In genomic region chr3:143165612-143166285, GRCh38 we compare ENCODE assay signal across 9 cellular contexts. TPM values are rescaled to one million over a fixed set of nuclear protein-coding genes. Genes with fewer than 3 reads are reported as not detected.
DNase-seq lines count a peak whose midpoint lies in the region; ATAC-seq and TF ChIP-seq lines count a peak whose summit lies in the region.
"Not testable (repeated sequence)": the region's sequence is repeated elsewhere in the genome, so short reads cannot be mapped to it uniquely, and the experiment has no call there.
"Had no signal": no experiment of that assay in that cellular context is flagged by ENCODE, and none has a peak within 500 bp of the region (broad histone marks: within the 10 kb centered on the region; RNA-seq: fewer than 3 reads in every experiment).

No MANE protein-coding gene starts in this region.

- H3K36me3 ChIP-seq in SK-N-SH (replicated peaks in 1 of 2; ENCODE audit: control insufficient read depth in 1 of 2, insufficient read depth in 2 of 2, low read length in 1 of 2); heart right ventricle: not testable (repeated sequence)

- intact Hi-C loops in heart right ventricle (cut with DNase I): not testable (repeated sequence)

- H3K4me1 ChIP-seq in SK-N-SH (ENCODE audit: control insufficient read depth in 1 of 2, insufficient read depth in 2 of 2, low read depth in 1 of 2, low read length in 1 of 2): not testable (repeated sequence)
- peaks cover 0 to 61% (median 0%) of the 10 kb centered on the region in 9 donors for H3K4me1 ChIP-seq in heart right ventricle

- not testable (repeated sequence) for H3K36me3 Mint-ChIP-seq in activated naive CD4-positive, alpha-beta T cell treated with anti-CD3 and anti-CD28 coated beads, Interleukin-2, amount 50 U/mL, for 72 hours

- H4K20me1 ChIP-seq in SK-N-SH (ENCODE audit: insufficient read depth): not testable (repeated sequence)

- not testable (repeated sequence) for TF ChIP-seq CTCF in SK-N-SH (IDR thresholded peaks at IDR 0.05); heart right ventricle (IDR thresholded peaks at IDR 0.05)

- H3K27ac ChIP-seq in SK-N-SH (ENCODE audit: low read depth in 2 of 2, low read length in 1 of 2) (peak overlapping the region in 1 of 2 experiments; percentile 17; a peak in 1 of 4 replicates), heart right ventricle (peak overlapping the region in 3 of 10 donors; percentile 3 to 84 (median 59))

- peak overlapping the region; percentile 70 to 93 for H3K27ac Mint-ChIP-seq in activated naive CD4-positive, alpha-beta T cell treated with anti-CD3 and anti-CD28 coated beads, Interleukin-2, amount 50 U/mL, for 72 hours

- ATAC-seq in GM19351 (IDR thresholded peaks at IDR 0.05; ENCODE audit: unreplicated experiment) (peak; percentile 80), HG02642 (IDR thresholded peaks at IDR 0.05; ENCODE audit: poor library complexity, unreplicated experiment) (peak; percentile 69), HG03521 (IDR thresholded peaks at IDR 0.05; ENCODE audit: unreplicated experiment) (peak; percentile 53), heart right ventricle (peak in 6 of 8 donors; percentile 40 to 75 (median 55))
- peak; percentile 91 to 92 for ATAC-seq in activated naive CD4-positive, alpha-beta T cell treated with anti-CD3 and anti-CD28 coated beads, Interleukin-2, amount 50 U/mL, for 72 hours

- TF ChIP-seq RAD21 in SK-N-SH (IDR thresholded peaks at IDR 0.05; ENCODE audit: low read length): not testable (repeated sequence)

- not testable (repeated sequence) for H3K9me2 ChIP-seq in SK-N-SH

- POLR2A ChIA-PET in SK-N-SH (lab: Yijun Ruan, JAX): not testable (repeated sequence)

- not testable (repeated sequence) for H3K4me3 ChIP-seq in SK-N-SH (ENCODE audit: low read depth in 2 of 2, low read length in 1 of 2); heart right ventricle

- CTCF ChIA-PET in SK-N-SH (lab: Yijun Ruan, JAX): not testable (repeated sequence)

- WGBS in SK-N-SH (ENCODE audit: low lambda C conversion rate): 46% methylated on average over 5 of the region's 5 CpGs
- 64 to 72% methylated on average over 3 to 4 of the region's 5 CpGs for WGBS in heart right ventricle, 2 donors

- not testable (repeated sequence) for H3F3A ChIP-seq in SK-N-SH (replicated peaks; ENCODE audit: insufficient read depth)

- not testable (repeated sequence) for H3K79me2 ChIP-seq in SK-N-SH (ENCODE audit: insufficient read depth)

- not testable (repeated sequence) for TF ChIP-seq EP300 in SK-N-SH (IDR thresholded peaks at IDR 0.05; ENCODE audit: borderline replicate concordance in 1 of 2, low read depth in 1 of 2, low read length in 1 of 2)

- peak overlapping the region; percentile 21; the same call in 1 of the 2 replicates for H2AFZ ChIP-seq in SK-N-SH (ENCODE audit: low read depth)

- H3K9ac ChIP-seq in SK-N-SH: not testable (repeated sequence)

- not testable (repeated sequence) for H3K9me3 Mint-ChIP-seq in activated naive CD4-positive, alpha-beta T cell treated with anti-CD3 and anti-CD28 coated beads, Interleukin-2, amount 50 U/mL, for 72 hours

- not testable (repeated sequence) for H3K9me3 ChIP-seq in SK-N-SH, heart right ventricle

- H3K27me3 ChIP-seq in SK-N-SH (ENCODE audit: insufficient read depth); heart right ventricle: not testable (repeated sequence)

- H3K4me2 ChIP-seq in SK-N-SH: not testable (repeated sequence)

- DNase-seq in Daoy (ENCODE audit: low read depth): peak; percentile 42
- not testable (repeated sequence) for DNase-seq in SK-N-SH, heart right ventricle
- DNase-seq in activated naive CD4-positive, alpha-beta T cell treated with anti-CD3 and anti-CD28 coated beads, Interleukin-2, amount 50 U/mL, for 72 hours (ENCODE audit: low spot score in 2 of 2): peak in 1 of 2 donors; percentile 33
- peak; percentile 48 for DNase-seq in stimulated activated CD4-positive, alpha-beta T cell treated with anti-CD3 and anti-CD28 coated beads, Interleukin-4, amount 100 ng/mL, for 24 hours

TF ChIP-seq in SK-N-SH, 30 proteins besides CTCF, POLR2A, EP300 and RAD21:
- peak; percentile 77 for TF ChIP-seq FOSL2 (IDR thresholded peaks at IDR 0.05; ENCODE audit: borderline replicate concordance, low read depth)
- peak; percentile 66 for TF ChIP-seq JUND (IDR thresholded peaks at IDR 0.05)
- TF ChIP-seq PBX3 (IDR thresholded peaks at IDR 0.05): peak; percentile 49
- TF ChIP-seq MAX (IDR thresholded peaks at IDR 0.05; ENCODE audit: low read depth): peak; percentile 49
- TF ChIP-seq TCF12 (IDR thresholded peaks at IDR 0.05): peak; percentile 42; the same call in 1 of the 2 replicates

RNA-seq across cellular contexts. Expression of gene CHST2, which starts 46.2 kb away (rescaled TPM):
- 9.5 and 14.2 TPM in 2 replicates for total RNA-seq in Daoy (2014; rRNA removed; shearing (Covaris generic))
- 1.1 and 1.6 TPM in 2 replicates for polyA plus RNA-seq in SK-N-SH (2012; rRNA removed)
- 1.2 and 2.0 TPM in 2 replicates for polyA plus RNA-seq in SK-N-SH (2012; cell fraction: cytosol; rRNA removed)
- polyA plus RNA-seq in SK-N-SH (2012; cell fraction: nucleus; rRNA removed): 1.3 and 1.5 TPM in 2 replicates
- total RNA-seq in activated naive CD4-positive, alpha-beta T cell treated with anti-CD3 and anti-CD28 coated beads, Interleukin-2, amount 50 U/mL, for 72 hours: 1 to 10 TPM; 1.9 to 8.0 TPM
- total RNA-seq in heart right ventricle: 1 to 10 TPM in 9 of 10 donors, under 1 TPM in 1; 0.89 to 7.0 (median 1.7) TPM
- 1 to 10 TPM in 1 of 2 donors, under 1 TPM in 1; 0.44 to 2.8 TPM for polyA plus RNA-seq in heart right ventricle
- total RNA-seq: Caco-2 had no signal
